2 cellular contexts compared by ENCODE assay signal in the genomic region with DNA sequence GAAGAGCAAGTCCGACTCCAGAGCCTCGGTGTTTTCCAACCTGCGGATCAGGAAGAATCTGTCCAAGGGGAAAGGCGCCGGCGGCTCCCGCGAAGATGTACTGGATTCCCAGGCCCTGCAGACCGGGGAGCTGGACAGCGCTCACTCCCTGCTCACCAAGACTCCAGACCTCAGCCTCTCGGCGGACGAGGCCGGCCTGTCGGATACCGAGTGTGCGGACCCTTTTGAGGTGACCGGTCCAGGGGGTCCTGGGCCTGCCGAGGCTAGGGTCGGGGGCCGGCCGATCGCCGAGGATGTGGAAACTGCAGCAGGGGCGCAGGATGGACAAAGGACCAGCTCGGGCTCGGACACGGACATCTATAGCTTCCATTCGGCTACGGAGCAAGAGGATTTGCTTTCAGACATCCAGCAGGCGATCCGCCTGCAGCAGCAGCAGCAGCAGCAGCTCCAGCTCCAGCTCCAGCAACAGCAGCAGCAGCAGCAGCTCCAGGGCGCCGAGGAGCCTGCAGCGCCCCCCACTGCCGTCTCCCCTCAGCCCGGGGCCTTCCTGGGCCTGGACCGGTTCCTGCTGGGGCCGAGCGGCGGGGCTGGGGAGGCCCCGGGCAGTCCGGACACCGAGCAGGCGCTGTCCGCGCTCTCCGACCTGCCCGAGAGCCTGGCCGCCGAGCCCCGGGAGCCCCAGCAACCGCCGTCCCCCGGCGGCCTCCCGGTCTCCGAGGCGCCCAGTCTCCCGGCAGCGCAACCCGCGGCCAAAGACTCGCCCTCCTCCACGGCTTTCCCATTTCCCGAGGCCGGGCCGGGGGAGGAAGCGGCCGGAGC.
A peak's percentile ranks its signal among the peaks of the same experiment; 100 is the strongest.
TF ChIP-seq lines count a peak whose summit lies in the region.

No MANE protein-coding gene starts in this region.

TF ChIP-seq in A549, 52 proteins besides CTCF, POLR2A, EP300 and RAD21:
- TF ChIP-seq, protein P1, sequence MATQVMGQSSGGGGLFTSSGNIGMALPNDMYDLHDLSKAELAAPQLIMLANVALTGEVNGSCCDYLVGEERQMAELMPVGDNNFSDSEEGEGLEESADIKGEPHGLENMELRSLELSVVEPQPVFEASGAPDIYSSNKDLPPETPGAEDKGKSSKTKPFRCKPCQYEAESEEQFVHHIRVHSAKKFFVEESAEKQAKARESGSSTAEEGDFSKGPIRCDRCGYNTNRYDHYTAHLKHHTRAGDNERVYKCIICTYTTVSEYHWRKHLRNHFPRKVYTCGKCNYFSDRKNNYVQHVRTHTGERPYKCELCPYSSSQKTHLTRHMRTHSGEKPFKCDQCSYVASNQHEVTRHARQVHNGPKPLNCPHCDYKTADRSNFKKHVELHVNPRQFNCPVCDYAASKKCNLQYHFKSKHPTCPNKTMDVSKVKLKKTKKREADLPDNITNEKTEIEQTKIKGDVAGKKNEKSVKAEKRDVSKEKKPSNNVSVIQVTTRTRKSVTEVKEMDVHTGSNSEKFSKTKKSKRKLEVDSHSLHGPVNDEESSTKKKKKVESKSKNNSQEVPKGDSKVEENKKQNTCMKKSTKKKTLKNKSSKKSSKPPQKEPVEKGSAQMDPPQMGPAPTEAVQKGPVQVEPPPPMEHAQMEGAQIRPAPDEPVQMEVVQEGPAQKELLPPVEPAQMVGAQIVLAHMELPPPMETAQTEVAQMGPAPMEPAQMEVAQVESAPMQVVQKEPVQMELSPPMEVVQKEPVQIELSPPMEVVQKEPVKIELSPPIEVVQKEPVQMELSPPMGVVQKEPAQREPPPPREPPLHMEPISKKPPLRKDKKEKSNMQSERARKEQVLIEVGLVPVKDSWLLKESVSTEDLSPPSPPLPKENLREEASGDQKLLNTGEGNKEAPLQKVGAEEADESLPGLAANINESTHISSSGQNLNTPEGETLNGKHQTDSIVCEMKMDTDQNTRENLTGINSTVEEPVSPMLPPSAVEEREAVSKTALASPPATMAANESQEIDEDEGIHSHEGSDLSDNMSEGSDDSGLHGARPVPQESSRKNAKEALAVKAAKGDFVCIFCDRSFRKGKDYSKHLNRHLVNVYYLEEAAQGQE (IDR thresholded peaks at IDR 0.05), result peak; percentile 65; the same call in 1 of the 2 replicates
- TF ChIP-seq SMC3 (IDR thresholded peaks at IDR 0.05) (peak; percentile 20), CHD2 (IDR thresholded peaks at IDR 0.05; ENCODE audit: low read length, partially characterized antibody) (no peak)
- TF ChIP-seq, protein P2, sequence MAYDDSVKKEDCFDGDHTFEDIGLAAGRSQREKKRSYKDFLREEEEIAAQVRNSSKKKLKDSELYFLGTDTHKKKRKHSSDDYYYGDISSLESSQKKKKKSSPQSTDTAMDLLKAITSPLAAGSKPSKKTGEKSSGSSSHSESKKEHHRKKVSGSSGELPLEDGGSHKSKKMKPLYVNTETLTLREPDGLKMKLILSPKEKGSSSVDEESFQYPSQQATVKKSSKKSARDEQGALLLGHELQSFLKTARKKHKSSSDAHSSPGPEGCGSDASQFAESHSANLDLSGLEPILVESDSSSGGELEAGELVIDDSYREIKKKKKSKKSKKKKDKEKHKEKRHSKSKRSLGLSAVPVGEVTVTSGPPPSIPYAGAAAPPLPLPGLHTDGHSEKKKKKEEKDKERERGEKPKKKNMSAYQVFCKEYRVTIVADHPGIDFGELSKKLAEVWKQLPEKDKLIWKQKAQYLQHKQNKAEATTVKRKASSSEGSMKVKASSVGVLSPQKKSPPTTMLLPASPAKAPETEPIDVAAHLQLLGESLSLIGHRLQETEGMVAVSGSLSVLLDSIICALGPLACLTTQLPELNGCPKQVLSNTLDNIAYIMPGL (CRISPR knock-in tag; IDR thresholded peaks at IDR 0.05; ENCODE audit: borderline replicate concordance), result peak; percentile 70; the same call in 1 of the 2 replicates
- TF ChIP-seq, protein P3, sequence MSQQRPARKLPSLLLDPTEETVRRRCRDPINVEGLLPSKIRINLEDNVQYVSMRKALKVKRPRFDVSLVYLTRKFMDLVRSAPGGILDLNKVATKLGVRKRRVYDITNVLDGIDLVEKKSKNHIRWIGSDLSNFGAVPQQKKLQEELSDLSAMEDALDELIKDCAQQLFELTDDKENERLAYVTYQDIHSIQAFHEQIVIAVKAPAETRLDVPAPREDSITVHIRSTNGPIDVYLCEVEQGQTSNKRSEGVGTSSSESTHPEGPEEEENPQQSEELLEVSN (IDR thresholded peaks at IDR 0.05; ENCODE audit: borderline replicate concordance, low read depth), result 0 out of 2 replicates have a peak, but pooled peaks have one; percentile 21
TF ChIP-seq in A549: peak in this region for 4.

TF ChIP-seq in HEK293, 187 proteins besides CTCF, POLR2A, EP300 and RAD21 (continued from another document and continues in another):
- TF ChIP-seq, protein P4, sequence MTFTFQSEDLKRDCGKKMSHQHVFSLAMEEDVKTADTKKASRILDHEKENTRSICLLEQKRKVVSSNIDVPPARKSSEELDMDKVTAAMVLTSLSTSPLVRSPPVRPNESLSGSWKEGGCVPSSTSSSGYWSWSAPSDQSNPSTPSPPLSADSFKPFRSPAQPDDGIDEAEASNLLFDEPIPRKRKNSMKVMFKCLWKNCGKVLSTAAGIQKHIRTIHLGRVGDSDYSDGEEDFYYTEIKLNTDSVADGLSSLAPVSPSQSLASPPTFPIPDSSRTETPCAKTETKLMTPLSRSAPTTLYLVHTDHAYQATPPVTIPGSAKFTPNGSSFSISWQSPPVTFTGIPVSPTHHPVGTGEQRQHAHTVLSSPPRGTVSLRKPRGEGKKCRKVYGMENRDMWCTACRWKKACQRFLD (tag by site-specific recombination; IDR thresholded peaks at IDR 0.05), result no peak
- TF ChIP-seq ZNF660 (tag by site-specific recombination; IDR thresholded peaks at IDR 0.05) (peak; percentile 79), ZNF76 (tag by site-specific recombination; IDR thresholded peaks at IDR 0.05; ENCODE audit: borderline replicate concordance, low read depth) (no peak), ZNF121 (tag by site-specific recombination; IDR thresholded peaks at IDR 0.05) (no peak), ZNF302 (tag by site-specific recombination; IDR thresholded peaks at IDR 0.05; ENCODE audit: low read depth) (no peak), ZNF792 (tag by site-specific recombination; IDR thresholded peaks at IDR 0.05) (no peak; the same call in 1 of the 2 replicates), ZNF48 (tag by site-specific recombination; IDR thresholded peaks at IDR 0.05) (no peak), GLI4 (tag by site-specific recombination; IDR thresholded peaks at IDR 0.05) (0 out of 2 replicates have a peak, but pooled peaks have one; percentile 1), BCL11A (tag by site-specific recombination; IDR thresholded peaks at IDR 0.05; ENCODE audit: low read depth) (no peak), ZNF169 (tag by site-specific recombination; IDR thresholded peaks at IDR 0.05) (no peak), ZNF274 (IDR thresholded peaks at IDR 0.05; ENCODE audit: low read length) (no peak), ZNF274 (tag by site-specific recombination; IDR thresholded peaks at IDR 0.05; ENCODE audit: borderline replicate concordance) (no peak), ZNF843 (tag by site-specific recombination; IDR thresholded peaks at IDR 0.05) (no peak), TRIM28 (IDR thresholded peaks at IDR 0.05; ENCODE audit: borderline replicate concordance, low read length) (no peak), ZNF701 (tag by site-specific recombination; IDR thresholded peaks at IDR 0.05) (no peak), ZNF555 (tag by site-specific recombination; conservative IDR thresholded peaks at IDR 0.05) (no peak), ZFP41 (tag by site-specific recombination; IDR thresholded peaks at IDR 0.05; ENCODE audit: borderline replicate concordance) (no peak), ZNF112 (tag by site-specific recombination; IDR thresholded peaks at IDR 0.05) (no peak), GLIS1 (tag by site-specific recombination; IDR thresholded peaks at IDR 0.05) (peak; percentile 51; the same call in 1 of the 2 replicates), ZNF23 (tag by site-specific recombination; IDR thresholded peaks at IDR 0.05; ENCODE audit: borderline replicate concordance) (no peak), IKZF3 (tag by site-specific recombination; IDR thresholded peaks at IDR 0.05) (peak; percentile 67), ZNF138 (tag by site-specific recombination; IDR thresholded peaks at IDR 0.05; ENCODE audit: borderline replicate concordance) (no peak), ZNF132 (tag by site-specific recombination; IDR thresholded peaks at IDR 0.05; ENCODE audit: borderline replicate concordance) (no peak), ZFP69B (tag by site-specific recombination; IDR thresholded peaks at IDR 0.05) (no peak), ZNF621 (tag by site-specific recombination; IDR thresholded peaks at IDR 0.05) (no peak), ZNF514 (tag by site-specific recombination; IDR thresholded peaks at IDR 0.05) (no peak), ZNF211 (tag by site-specific recombination; IDR thresholded peaks at IDR 0.05; ENCODE audit: low read depth) (no peak)
- TF ChIP-seq, protein P5, sequence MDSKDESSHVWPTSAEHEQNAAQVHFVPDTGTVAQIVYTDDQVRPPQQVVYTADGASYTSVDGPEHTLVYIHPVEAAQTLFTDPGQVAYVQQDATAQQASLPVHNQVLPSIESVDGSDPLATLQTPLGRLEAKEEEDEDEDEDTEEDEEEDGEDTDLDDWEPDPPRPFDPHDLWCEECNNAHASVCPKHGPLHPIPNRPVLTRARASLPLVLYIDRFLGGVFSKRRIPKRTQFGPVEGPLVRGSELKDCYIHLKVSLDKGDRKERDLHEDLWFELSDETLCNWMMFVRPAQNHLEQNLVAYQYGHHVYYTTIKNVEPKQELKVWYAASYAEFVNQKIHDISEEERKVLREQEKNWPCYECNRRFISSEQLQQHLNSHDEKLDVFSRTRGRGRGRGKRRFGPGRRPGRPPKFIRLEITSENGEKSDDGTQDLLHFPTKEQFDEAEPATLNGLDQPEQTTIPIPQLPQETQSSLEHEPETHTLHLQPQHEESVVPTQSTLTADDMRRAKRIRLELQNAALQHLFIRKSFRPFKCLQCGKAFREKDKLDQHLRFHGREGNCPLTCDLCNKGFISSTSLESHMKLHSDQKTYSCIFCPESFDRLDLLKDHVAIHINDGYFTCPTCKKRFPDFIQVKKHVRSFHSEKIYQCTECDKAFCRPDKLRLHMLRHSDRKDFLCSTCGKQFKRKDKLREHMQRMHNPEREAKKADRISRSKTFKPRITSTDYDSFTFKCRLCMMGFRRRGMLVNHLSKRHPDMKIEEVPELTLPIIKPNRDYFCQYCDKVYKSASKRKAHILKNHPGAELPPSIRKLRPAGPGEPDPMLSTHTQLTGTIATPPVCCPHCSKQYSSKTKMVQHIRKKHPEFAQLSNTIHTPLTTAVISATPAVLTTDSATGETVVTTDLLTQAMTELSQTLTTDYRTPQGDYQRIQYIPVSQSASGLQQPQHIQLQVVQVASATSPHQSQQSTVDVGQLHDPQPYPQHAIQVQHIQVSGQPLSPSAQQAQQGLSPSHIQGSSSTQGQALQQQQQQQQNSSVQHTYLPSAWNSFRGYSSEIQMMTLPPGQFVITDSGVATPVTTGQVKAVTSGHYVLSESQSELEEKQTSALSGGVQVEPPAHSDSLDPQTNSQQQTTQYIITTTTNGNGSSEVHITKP (tag by site-specific recombination; IDR thresholded peaks at IDR 0.05), result no peak
- TF ChIP-seq, protein P6, sequence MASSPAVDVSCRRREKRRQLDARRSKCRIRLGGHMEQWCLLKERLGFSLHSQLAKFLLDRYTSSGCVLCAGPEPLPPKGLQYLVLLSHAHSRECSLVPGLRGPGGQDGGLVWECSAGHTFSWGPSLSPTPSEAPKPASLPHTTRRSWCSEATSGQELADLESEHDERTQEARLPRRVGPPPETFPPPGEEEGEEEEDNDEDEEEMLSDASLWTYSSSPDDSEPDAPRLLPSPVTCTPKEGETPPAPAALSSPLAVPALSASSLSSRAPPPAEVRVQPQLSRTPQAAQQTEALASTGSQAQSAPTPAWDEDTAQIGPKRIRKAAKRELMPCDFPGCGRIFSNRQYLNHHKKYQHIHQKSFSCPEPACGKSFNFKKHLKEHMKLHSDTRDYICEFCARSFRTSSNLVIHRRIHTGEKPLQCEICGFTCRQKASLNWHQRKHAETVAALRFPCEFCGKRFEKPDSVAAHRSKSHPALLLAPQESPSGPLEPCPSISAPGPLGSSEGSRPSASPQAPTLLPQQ (tag by site-specific recombination; IDR thresholded peaks at IDR 0.05), result no peak
- TF ChIP-seq, protein P7, sequence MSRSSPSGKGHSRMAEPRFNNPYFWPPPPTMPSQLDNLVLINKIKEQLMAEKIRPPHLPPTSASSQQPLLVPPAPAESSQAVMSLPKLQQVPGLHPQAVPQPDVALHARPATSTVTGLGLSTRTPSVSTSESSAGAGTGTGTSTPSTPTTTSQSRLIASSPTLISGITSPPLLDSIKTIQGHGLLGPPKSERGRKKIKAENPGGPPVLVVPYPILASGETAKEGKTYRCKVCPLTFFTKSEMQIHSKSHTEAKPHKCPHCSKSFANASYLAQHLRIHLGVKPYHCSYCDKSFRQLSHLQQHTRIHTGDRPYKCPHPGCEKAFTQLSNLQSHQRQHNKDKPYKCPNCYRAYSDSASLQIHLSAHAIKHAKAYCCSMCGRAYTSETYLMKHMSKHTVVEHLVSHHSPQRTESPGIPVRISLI (tag by site-specific recombination; IDR thresholded peaks at IDR 0.05), result no peak
- TF ChIP-seq, protein P8, sequence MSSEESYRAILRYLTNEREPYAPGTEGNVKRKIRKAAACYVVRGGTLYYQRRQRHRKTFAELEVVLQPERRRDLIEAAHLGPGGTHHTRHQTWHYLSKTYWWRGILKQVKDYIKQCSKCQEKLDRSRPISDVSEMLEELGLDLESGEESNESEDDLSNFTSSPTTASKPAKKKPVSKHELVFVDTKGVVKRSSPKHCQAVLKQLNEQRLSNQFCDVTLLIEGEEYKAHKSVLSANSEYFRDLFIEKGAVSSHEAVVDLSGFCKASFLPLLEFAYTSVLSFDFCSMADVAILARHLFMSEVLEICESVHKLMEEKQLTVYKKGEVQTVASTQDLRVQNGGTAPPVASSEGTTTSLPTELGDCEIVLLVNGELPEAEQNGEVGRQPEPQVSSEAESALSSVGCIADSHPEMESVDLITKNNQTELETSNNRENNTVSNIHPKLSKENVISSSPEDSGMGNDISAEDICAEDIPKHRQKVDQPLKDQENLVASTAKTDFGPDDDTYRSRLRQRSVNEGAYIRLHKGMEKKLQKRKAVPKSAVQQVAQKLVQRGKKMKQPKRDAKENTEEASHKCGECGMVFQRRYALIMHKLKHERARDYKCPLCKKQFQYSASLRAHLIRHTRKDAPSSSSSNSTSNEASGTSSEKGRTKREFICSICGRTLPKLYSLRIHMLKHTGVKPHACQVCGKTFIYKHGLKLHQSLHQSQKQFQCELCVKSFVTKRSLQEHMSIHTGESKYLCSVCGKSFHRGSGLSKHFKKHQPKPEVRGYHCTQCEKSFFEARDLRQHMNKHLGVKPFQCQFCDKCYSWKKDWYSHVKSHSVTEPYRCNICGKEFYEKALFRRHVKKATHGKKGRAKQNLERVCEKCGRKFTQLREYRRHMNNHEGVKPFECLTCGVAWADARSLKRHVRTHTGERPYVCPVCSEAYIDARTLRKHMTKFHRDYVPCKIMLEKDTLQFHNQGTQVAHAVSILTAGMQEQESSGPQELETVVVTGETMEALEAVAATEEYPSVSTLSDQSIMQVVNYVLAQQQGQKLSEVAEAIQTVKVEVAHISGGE (tag by site-specific recombination; conservative IDR thresholded peaks at IDR 0.05; ENCODE audit: low read depth), result peak; percentile 20; the same call in 1 of the 2 replicates
- TF ChIP-seq, protein P9, sequence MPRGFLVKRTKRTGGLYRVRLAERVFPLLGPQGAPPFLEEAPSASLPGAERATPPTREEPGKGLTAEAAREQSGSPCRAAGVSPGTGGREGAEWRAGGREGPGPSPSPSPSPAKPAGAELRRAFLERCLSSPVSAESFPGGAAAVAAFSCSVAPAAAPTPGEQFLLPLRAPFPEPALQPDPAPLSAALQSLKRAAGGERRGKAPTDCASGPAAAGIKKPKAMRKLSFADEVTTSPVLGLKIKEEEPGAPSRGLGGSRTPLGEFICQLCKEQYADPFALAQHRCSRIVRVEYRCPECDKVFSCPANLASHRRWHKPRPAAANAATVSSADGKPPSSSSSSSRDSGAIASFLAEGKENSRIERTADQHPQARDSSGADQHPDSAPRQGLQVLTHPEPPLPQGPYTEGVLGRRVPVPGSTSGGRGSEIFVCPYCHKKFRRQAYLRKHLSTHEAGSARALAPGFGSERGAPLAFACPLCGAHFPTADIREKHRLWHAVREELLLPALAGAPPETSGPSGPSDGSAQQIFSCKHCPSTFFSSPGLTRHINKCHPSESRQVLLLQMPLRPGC (tag by site-specific recombination; IDR thresholded peaks at IDR 0.05), result no peak
